ENCODE assay signal across 23 cellular contexts in genomic region chr7:7613210-7613609, GRCh38.
"Had no signal": no experiment of that assay in that cellular context is flagged by ENCODE, and none has a peak within 500 bp of the region (broad histone marks: within the 10 kb centered on the region; RNA-seq: fewer than 3 reads in every experiment).

No MANE protein-coding gene starts in this region.

- H3K9me3 ChIP-seq: body of pancreas, colonic mucosa, heart left ventricle had no signal

- H3K27ac ChIP-seq: body of pancreas, colonic mucosa, heart left ventricle had no signal

- H3K4me3 ChIP-seq: body of pancreas, colonic mucosa, heart left ventricle had no signal

- H3K27me3 Mint-ChIP-seq: activated CD4-positive, alpha-beta memory T cell treated with anti-CD3 and anti-CD28 coated beads, Interleukin-2, amount 10 ng/mL, durations not matched to agents 7 days and 5 days; activated CD4-positive, alpha-beta T cell treated with anti-CD3 and anti-CD28 coated beads for 36 hours; activated CD4-positive, alpha-beta T cell treated with anti-CD3 and anti-CD28 coated beads, Interleukin-2, amount 10 ng/mL, durations not matched to agents 24 days and 14 days; activated naive CD8-positive, alpha-beta T cell; activated T-cell treated with anti-CD3 and anti-CD28 coated beads, Interleukin-2, amount 50 U/mL, for 24 hours had no signal

- H3K27me3 ChIP-seq: body of pancreas, colonic mucosa, heart left ventricle had no signal

- H3K36me3 ChIP-seq: colonic mucosa had no signal

- H3K4me1 ChIP-seq: body of pancreas, colonic mucosa, heart left ventricle had no signal

- H3K4me3 Mint-ChIP-seq: activated CD4-positive, alpha-beta memory T cell treated with anti-CD3 and anti-CD28 coated beads, Interleukin-2, amount 10 ng/mL, durations not matched to agents 7 days and 5 days; activated CD4-positive, alpha-beta T cell treated with anti-CD3 and anti-CD28 coated beads for 36 hours; activated CD4-positive, alpha-beta T cell treated with anti-CD3 and anti-CD28 coated beads, Interleukin-2, amount 10 ng/mL, durations not matched to agents 24 days and 14 days; activated naive CD8-positive, alpha-beta T cell; activated T-cell treated with anti-CD3 and anti-CD28 coated beads, Interleukin-2, amount 50 U/mL, for 24 hours; activated T-cell treated with anti-CD3 and anti-CD28 coated beads, Interleukin-2, amount 50 U/mL, for 72 hours had no signal

- H3K36me3 Mint-ChIP-seq: activated naive CD8-positive, alpha-beta T cell had no signal

- DNase-seq: activated CD4-positive, alpha-beta memory T cell treated with anti-CD3 and anti-CD28 coated beads, Interleukin-2, amount 10 ng/mL, durations not matched to agents 7 days and 5 days; activated CD4-positive, alpha-beta T cell treated with anti-CD3 and anti-CD28 coated beads for 36 hours; activated CD4-positive, alpha-beta T cell treated with anti-CD3 and anti-CD28 coated beads, Interleukin-2, amount 10 ng/mL, durations not matched to agents 24 days and 14 days; activated CD4-positive, CD25-positive, alpha-beta regulatory T cell; activated CD4-positive, CD25-positive, alpha-beta regulatory T cell treated with anti-CD3 and anti-CD28 coated beads, Interleukin-2, amount 50 U/mL, for 72 hours; activated CD8-positive, alpha-beta memory T cell treated with anti-CD3 and anti-CD28 coated beads, Interleukin-2, amount 50 U/mL, for 48 hours; activated gamma-delta T cell treated with Interleukin-2 at 50 U/mL for 16 hours; activated naive CD4-positive, alpha-beta T cell treated with anti-CD3 and anti-CD28 coated beads, Interleukin-2, amount 50 U/mL, for 16 hours; activated naive CD4-positive, alpha-beta T cell treated with Interleukin-2 at 50 U/mL for 16 hours; activated T-cell treated with anti-CD3 and anti-CD28 coated beads for 4 hours; activated T-cell treated with anti-CD3 and anti-CD28 coated beads, Interleukin-2, amount 50 U/mL, for 24 hours; activated T-cell treated with anti-CD3 and anti-CD28 coated beads, Interleukin-2, amount 50 U/mL, for 72 hours; amniotic stem cell; anterior cingulate cortex; body of pancreas; caudate nucleus; colonic mucosa; effector CD8-positive, alpha-beta T cell; foreskin fibroblast; heart left ventricle; T-helper 2 cell had no signal

- H3K9me3 Mint-ChIP-seq: activated CD4-positive, alpha-beta memory T cell treated with anti-CD3 and anti-CD28 coated beads, Interleukin-2, amount 10 ng/mL, durations not matched to agents 7 days and 5 days; activated CD4-positive, alpha-beta T cell treated with anti-CD3 and anti-CD28 coated beads, Interleukin-2, amount 10 ng/mL, durations not matched to agents 24 days and 14 days; activated T-cell treated with anti-CD3 and anti-CD28 coated beads, Interleukin-2, amount 50 U/mL, for 24 hours; activated T-cell treated with anti-CD3 and anti-CD28 coated beads, Interleukin-2, amount 50 U/mL, for 72 hours had no signal

- ATAC-seq: activated CD4-positive, alpha-beta T cell treated with anti-CD3 and anti-CD28 coated beads for 36 hours; activated T-cell treated with anti-CD3 and anti-CD28 coated beads, Interleukin-2, amount 50 U/mL, for 72 hours; body of pancreas; esophagus mucosa; heart left ventricle had no signal

- H3K27ac Mint-ChIP-seq: activated CD4-positive, alpha-beta memory T cell treated with anti-CD3 and anti-CD28 coated beads, Interleukin-2, amount 10 ng/mL, durations not matched to agents 7 days and 5 days; activated CD4-positive, alpha-beta T cell treated with anti-CD3 and anti-CD28 coated beads for 36 hours; activated CD4-positive, alpha-beta T cell treated with anti-CD3 and anti-CD28 coated beads, Interleukin-2, amount 10 ng/mL, durations not matched to agents 24 days and 14 days; activated naive CD8-positive, alpha-beta T cell; activated T-cell treated with anti-CD3 and anti-CD28 coated beads, Interleukin-2, amount 50 U/mL, for 24 hours; activated T-cell treated with anti-CD3 and anti-CD28 coated beads, Interleukin-2, amount 50 U/mL, for 72 hours had no signal
